ENCODE assay signal across 8 cellular contexts in the genomic region with DNA sequence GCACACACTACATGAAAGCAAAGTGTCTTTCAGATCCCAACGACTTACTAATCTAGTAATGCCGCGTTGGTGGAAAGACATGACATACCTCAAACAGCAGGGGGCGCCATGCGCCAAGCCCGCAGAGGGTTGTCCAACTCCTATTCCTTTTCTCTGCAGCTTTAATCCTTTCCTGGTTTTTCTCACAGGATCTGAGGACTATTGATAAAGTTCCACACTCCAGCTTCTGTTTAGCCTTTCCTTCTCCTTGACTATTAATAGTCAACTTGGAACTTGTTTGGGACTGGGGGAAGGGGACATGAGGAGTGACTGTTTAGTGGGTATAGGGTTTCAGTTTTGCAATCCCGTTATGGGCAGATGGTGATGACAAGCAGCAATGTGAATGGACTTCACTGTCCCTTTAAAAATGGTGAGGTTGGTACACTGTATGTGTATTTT.
DNase-seq lines count a peak whose midpoint lies in the region; ATAC-seq, FAIRE-seq and TF ChIP-seq lines count a peak whose summit lies in the region.

No MANE protein-coding gene starts in this region.

- peak; percentile 36 for ATAC-seq in HG02610 (IDR thresholded peaks at IDR 0.05; ENCODE audit: unreplicated experiment)
- ATAC-seq in GM12878 = peak; percentile 90
- no peak for ATAC-seq in HG02970 (IDR thresholded peaks at IDR 0.05; ENCODE audit: low FRiP score, unreplicated experiment)

- H3K4me3 ChIP-seq in GM12878 (no peak overlapping the region), iPS-20b (ENCODE audit: low read length) (peak overlapping the region; percentile 43)

- BruUV-seq in GM12878 (replicated peaks; lab: Mats Ljungman, UMichigan) = no TSS peak

- in situ Hi-C loops in GM12878 (cut with MboI) = no loop called here

- H2AFZ ChIP-seq in GM12878 (ENCODE audit: control insufficient read depth, low read depth, low read length) = no peak overlapping the region

- TF ChIP-seq CTCF in GM12878 (IDR thresholded peaks at IDR 0.05 in 2 of 3, conservative IDR thresholded peaks at IDR 0.05 in 1 of 3; ENCODE audit: control insufficient read depth in 2 of 3, extremely low read depth in 1 of 3, insufficient read depth in 1 of 3, low read depth in 3 of 3, low read length in 3 of 3) = peak; percentile 88 to 95 (median 94)

- SMC1A ChIA-PET in GM12878 (lab: Charles Lee; ENCODE audit: uncharacterized antibody, unreplicated experiment) = interaction anchor here (0.6 to 6.9 kb wide), 27 partner anchors 16 to 341 kb away, joined by 3 to 90 read pairs (median 4); no protein-coding TSS in a partner anchor

- RAD21 ChIA-PET in GM12878 (lab: Charles Lee; ENCODE audit: unreplicated experiment) = interaction anchor here (0.7 to 4.2 kb wide), 15 partner anchors 15 to 288 kb away, joined by 3 to 65 read pairs (median 3); no protein-coding TSS in a partner anchor

- POLR2A ChIA-PET in GM12878 (lab: Charles Lee) = interaction anchor here (2.0 kb wide), 1 partner anchor 276 kb away, joined by 6 read pairs; no protein-coding TSS in a partner anchor

- H3K9ac ChIP-seq in GM12878 (ENCODE audit: control insufficient read depth, insufficient read depth, low read length) = no peak overlapping the region
- peak overlapping the region; percentile 69; the same call in 1 of the 2 replicates for H3K9ac ChIP-seq in iPS-20b (ENCODE audit: low read depth, low read length)

- no peaks in the 10 kb centered on the region for H3K79me2 ChIP-seq in GM12878 (ENCODE audit: control insufficient read depth, insufficient read depth, low read length)

- DNase-seq in ELR (ENCODE audit: low read depth) (peak; percentile 84), NCI-H1930 (lab: John Stamatoyannopoulos, UW) (peak; percentile 69 to 76), T1000 (lab: John Stamatoyannopoulos, UW) (peak; percentile 36), GM12878 (ENCODE audit: low read depth, low spot score) (no peak), smooth muscle cell of the brain vasculature (ENCODE audit: low read depth, low spot score) (peak; percentile 78)

- no peak for TF ChIP-seq EP300 in GM12878 (IDR thresholded peaks at IDR 0.05; ENCODE audit: borderline replicate concordance in 1 of 2, control insufficient read depth in 1 of 2, low read depth in 2 of 2, low read length in 2 of 2)

- H4K20me1 ChIP-seq in GM12878 (ENCODE audit: control insufficient read depth, insufficient read depth) = no peaks in the 10 kb centered on the region

- peak; percentile 98 for TF ChIP-seq RAD21 in GM12878 (IDR thresholded peaks at IDR 0.05; ENCODE audit: insufficient read depth, low read depth, low read length)

- H3K4me1 ChIP-seq in GM12878 (ENCODE audit: control insufficient read depth, insufficient read depth, low read length) = no peaks in the 10 kb centered on the region
- peaks cover 22% of the 10 kb centered on the region for H3K4me1 ChIP-seq in iPS-20b (ENCODE audit: insufficient read depth, low read length)

- no peak for TF ChIP-seq POLR2A in GM12878 (IDR thresholded peaks at IDR 0.05; ENCODE audit: low read depth, low read length)

- no peaks in the 10 kb centered on the region; a peak in 1 of 4 replicates for H3K36me3 ChIP-seq in GM12878 (ENCODE audit: control insufficient read depth in 2 of 2, insufficient read depth in 2 of 2, low read length in 1 of 2)
- H3K36me3 ChIP-seq in iPS-20b (ENCODE audit: insufficient read depth, low read depth, low read length) = no peaks in the 10 kb centered on the region

- H3K9me3 ChIP-seq in GM12878 (replicated peaks; ENCODE audit: control insufficient read depth, insufficient read depth, low read length) = no peaks in the 10 kb centered on the region
- H3K9me3 ChIP-seq in iPS-20b (ENCODE audit: insufficient read depth, low read depth, low read length) = no peaks in the 10 kb centered on the region

- FAIRE-seq in GM12878 (lab: Jason Lieb, UNC) = peak; percentile 93

- no peak overlapping the region for H3K4me2 ChIP-seq in GM12878 (ENCODE audit: control insufficient read depth, insufficient read depth)

- intact Hi-C loops in GM12878 (cut with micrococcal nuclease; ENCODE audit: unreplicated experiment) = loop anchor here (1.0 to 5.0 kb wide), 4 partner anchors 143 to 287 kb away; no protein-coding TSS in a partner anchor

- CTCF ChIA-PET in GM12878 (lab: Yijun Ruan, JAX) = interaction anchor here (0.7 to 12.1 kb wide), 46 partner anchors 9 to 383 kb away, joined by 3 to 213 read pairs (median 4); partner anchors contain the start of gene ANKH

- under 1% methylated on average over 7 of the region's 7 CpGs for WGBS in GM12878 (ENCODE audit: insufficient coverage, insufficient replicate concordance, low lambda C conversion rate, missing lambda C conversion rate)

- H3K27me3 ChIP-seq in GM12878 (replicated peaks in 1 of 2; ENCODE audit: control insufficient read depth in 2 of 2, insufficient read depth in 2 of 2, low read length in 1 of 2) (no peaks in the 10 kb centered on the region), iPS-20b (ENCODE audit: insufficient read depth, low read length) (no peaks in the 10 kb centered on the region)

- H3K27ac ChIP-seq in GM12878 (ENCODE audit: control insufficient read depth, insufficient read depth) = no peak overlapping the region
- no peak overlapping the region for H3K27ac ChIP-seq in iPS-20b (ENCODE audit: low read length)

TF ChIP-seq in GM12878, 131 proteins besides CTCF, POLR2A, EP300 and RAD21:
- TF ChIP-seq, protein P1, sequence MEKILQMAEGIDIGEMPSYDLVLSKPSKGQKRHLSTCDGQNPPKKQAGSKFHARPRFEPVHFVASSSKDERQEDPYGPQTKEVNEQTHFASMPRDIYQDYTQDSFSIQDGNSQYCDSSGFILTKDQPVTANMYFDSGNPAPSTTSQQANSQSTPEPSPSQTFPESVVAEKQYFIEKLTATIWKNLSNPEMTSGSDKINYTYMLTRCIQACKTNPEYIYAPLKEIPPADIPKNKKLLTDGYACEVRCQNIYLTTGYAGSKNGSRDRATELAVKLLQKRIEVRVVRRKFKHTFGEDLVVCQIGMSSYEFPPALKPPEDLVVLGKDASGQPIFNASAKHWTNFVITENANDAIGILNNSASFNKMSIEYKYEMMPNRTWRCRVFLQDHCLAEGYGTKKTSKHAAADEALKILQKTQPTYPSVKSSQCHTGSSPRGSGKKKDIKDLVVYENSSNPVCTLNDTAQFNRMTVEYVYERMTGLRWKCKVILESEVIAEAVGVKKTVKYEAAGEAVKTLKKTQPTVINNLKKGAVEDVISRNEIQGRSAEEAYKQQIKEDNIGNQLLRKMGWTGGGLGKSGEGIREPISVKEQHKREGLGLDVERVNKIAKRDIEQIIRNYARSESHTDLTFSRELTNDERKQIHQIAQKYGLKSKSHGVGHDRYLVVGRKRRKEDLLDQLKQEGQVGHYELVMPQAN (conservative IDR thresholded peaks at IDR 0.05) = no peak
- TF ChIP-seq MEF2A (IDR thresholded peaks at IDR 0.05; ENCODE audit: insufficient read depth, low read depth, low read length) (0 out of 2 replicates have a peak, but pooled peaks have one; percentile 21), YY1 (IDR thresholded peaks at IDR 0.05; ENCODE audit: low read depth, low read length) (peak; percentile 67; the same call in 1 of the 2 replicates), IRF4 (IDR thresholded peaks at IDR 0.05; ENCODE audit: low read depth, low read length) (0 out of 2 replicates have a peak, but pooled peaks have one; percentile 44), SMC3 (IDR thresholded peaks at IDR 0.05; ENCODE audit: borderline replicate concordance, low read length) (peak; percentile 98), RUNX3 (IDR thresholded peaks at IDR 0.05; ENCODE audit: low read length) (peak; percentile 51)
